15 cellular contexts compared by ENCODE assay signal in the genomic region with DNA sequence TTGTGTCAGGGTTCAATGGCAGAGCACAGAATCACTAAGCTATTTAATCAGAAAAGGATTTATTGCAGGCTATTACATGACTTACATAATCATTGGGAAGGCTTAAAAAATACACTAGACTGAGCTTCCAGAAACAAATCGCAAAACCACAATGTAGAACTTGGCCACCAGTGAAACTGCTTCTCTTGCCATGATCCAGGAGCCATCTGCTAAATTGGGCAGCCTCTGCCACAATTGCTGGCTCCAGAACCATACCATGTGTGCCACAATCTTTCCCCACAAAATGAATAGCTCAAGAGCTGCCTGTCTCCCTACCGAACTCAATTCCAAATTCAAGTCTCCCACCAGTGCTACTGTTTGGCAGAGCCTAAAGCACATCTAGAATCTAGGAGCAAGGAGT. TPM values are rescaled to one million over a fixed set of nuclear protein-coding genes. Genes with fewer than 3 reads are reported as not detected.
DNase-seq lines count a peak whose midpoint lies in the region; ATAC-seq and TF ChIP-seq lines count a peak whose summit lies in the region.
"Had no signal": no experiment of that assay in that cellular context is flagged by ENCODE, and none has a peak within 500 bp of the region (broad histone marks: within the 10 kb centered on the region; RNA-seq: fewer than 3 reads in every experiment).

No MANE protein-coding gene starts in this region.

- DNase-seq in activated T-cell treated with anti-CD3 and anti-CD28 coated beads, Interleukin-2, amount 50 U/mL, for 24 hours, result no peak
- no peak for DNase-seq in activated T-cell treated with anti-CD3 and anti-CD28 coated beads for 4 hours
- DNase-seq in NCI-H446 treated with DMSO at 0.1 percent for 48 hours (lab: John Stamatoyannopoulos, UW), result peak; percentile 96
- no peak for DNase-seq in spleen
- no peak for DNase-seq in sigmoid colon
- DNase-seq: activated CD4-positive, alpha-beta T cell treated with anti-CD3 and anti-CD28 coated beads, Interleukin-2, amount 50 U/mL, for 4 hours; EL; foreskin keratinocyte; NCI-H1417 treated with DMSO at 0.1 percent for 48 hours; stimulated activated CD4-positive, alpha-beta T cell treated with anti-CD3 and anti-CD28 coated beads, Interleukin-2, amount 100 ng/mL, for 48 hours had no signal

- peak overlapping the region; percentile 92 for H3K27ac Mint-ChIP-seq in activated T-cell treated with anti-CD3 and anti-CD28 coated beads, Interleukin-2, amount 50 U/mL, for 24 hours
- H3K27ac Mint-ChIP-seq in brain, result peak overlapping the region in 3 of 5 experiments; percentile 2 to 52 (median 8)

- peak overlapping the region; percentile 78 for H3K4me3 Mint-ChIP-seq in activated T-cell treated with anti-CD3 and anti-CD28 coated beads, Interleukin-2, amount 50 U/mL, for 24 hours
- no peak overlapping the region for H3K4me3 Mint-ChIP-seq in brain

- no peaks in the 10 kb centered on the region for H3K36me3 Mint-ChIP-seq in activated T-cell treated with anti-CD3 and anti-CD28 coated beads, Interleukin-2, amount 50 U/mL, for 24 hours (ENCODE audit: low read depth)
- H3K36me3 Mint-ChIP-seq in brain, result no peaks in the 10 kb centered on the region

- H3K36me3 ChIP-seq in spleen, result no peaks in the 10 kb centered on the region
- H3K36me3 ChIP-seq in sigmoid colon, result no peaks in the 10 kb centered on the region

- TF ChIP-seq CTCF in brain (conservative IDR thresholded peaks at IDR 0.05) (no peak), spleen (IDR thresholded peaks at IDR 0.05 in 8 of 11, conservative IDR thresholded peaks at IDR 0.05 in 3 of 11) (no peak), sigmoid colon (IDR thresholded peaks at IDR 0.05) (no peak)

- peak overlapping the region in 7 of 8 donors; percentile 60 to 87 (median 69) for H3K27ac ChIP-seq in spleen
- H3K27ac ChIP-seq in sigmoid colon, result no peak overlapping the region
- H3K27ac ChIP-seq: foreskin keratinocyte, SK-N-MC had no signal

- no peak for TF ChIP-seq POLR2A in spleen (IDR thresholded peaks at IDR 0.05)
- TF ChIP-seq POLR2A in sigmoid colon (IDR thresholded peaks at IDR 0.05), result no peak

- H3K27me3 ChIP-seq in spleen (replicated peaks in 1 of 7), result no peaks in the 10 kb centered on the region
- no peaks in the 10 kb centered on the region for H3K27me3 ChIP-seq in sigmoid colon
- H3K27me3 ChIP-seq: dorsolateral prefrontal cortex, foreskin keratinocyte had no signal

- H3K4me1 ChIP-seq in spleen (peaks cover 4 to 46% (median 34%) of the 10 kb centered on the region in 6 donors), sigmoid colon (no peaks in the 10 kb centered on the region)

- no peak for ATAC-seq in GM19463 (IDR thresholded peaks at IDR 0.05; ENCODE audit: unreplicated experiment)
- ATAC-seq in HG03460 (IDR thresholded peaks at IDR 0.05; ENCODE audit: unreplicated experiment), result no peak
- ATAC-seq: foreskin keratinocyte had no signal

- H3K9me3 ChIP-seq in spleen, result no peaks in the 10 kb centered on the region
- no peaks in the 10 kb centered on the region for H3K9me3 ChIP-seq in sigmoid colon

- H3K9me3 Mint-ChIP-seq in activated T-cell treated with anti-CD3 and anti-CD28 coated beads, Interleukin-2, amount 50 U/mL, for 24 hours, result no peaks in the 10 kb centered on the region
- peaks cover 0 to 4% (median 0%) of the 10 kb centered on the region in 5 experiments for H3K9me3 Mint-ChIP-seq in brain

- no peaks in the 10 kb centered on the region for H3K27me3 Mint-ChIP-seq in activated T-cell treated with anti-CD3 and anti-CD28 coated beads, Interleukin-2, amount 50 U/mL, for 24 hours
- H3K27me3 Mint-ChIP-seq in brain, result peaks cover 7% of the 10 kb centered on the region

- peaks cover 76% of the 10 kb centered on the region for H3K4me1 Mint-ChIP-seq in activated T-cell treated with anti-CD3 and anti-CD28 coated beads, Interleukin-2, amount 50 U/mL, for 24 hours (ENCODE audit: low read depth)
- H3K4me1 Mint-ChIP-seq in brain, result no peaks in the 10 kb centered on the region

- WGBS in spleen, 5 donors, result 64 to 73% (median 65%) methylated on average over 2 of the region's 2 CpGs
- whole genome bisulfite sequencing in sigmoid colon, 2 donors, result 63 to 83% methylated on average over 2 of the region's 2 CpGs

- no peak for TF ChIP-seq EP300 in sigmoid colon (IDR thresholded peaks at IDR 0.05)

- intact Hi-C loops in spleen (cut with DNase I; ENCODE audit: low total_unique reads) (no loop called here), sigmoid colon (cut with DNase I) (no loop called here)

- H3K4me3 ChIP-seq in spleen (no peak overlapping the region), sigmoid colon (no peak overlapping the region)
- H3K4me3 ChIP-seq: dorsolateral prefrontal cortex had no signal

RNA-seq across cellular contexts. Expression of gene ERAP1, which starts 9.8 kb away (rescaled TPM):
- 7.2 TPM for polyA plus RNA-seq in brain (ENCODE audit: insufficient read depth, low read depth, low replicate concordance)
- total RNA-seq in spleen, result 10 to 100 TPM; 53.4 to 86.7 (median 71.1) TPM
- 10 to 100 TPM in 1 of 3 donors, 1 to 10 TPM in 2; 7.3 to 12.3 (median 8.3) TPM for polyA plus RNA-seq in spleen
- 10 to 100 TPM; 25.3 to 35.5 (median 30.0) TPM for total RNA-seq in sigmoid colon
- polyA plus RNA-seq in sigmoid colon, result 10 to 100 TPM in 2 of 3 donors, 1 to 10 TPM in 1; 8.4 to 29.6 (median 10.6) TPM

RNA-seq across cellular contexts. Expression of gene ERAP2, which starts 58.8 kb away (rescaled TPM):
- polyA plus RNA-seq in brain (ENCODE audit: insufficient read depth, low read depth, low replicate concordance) (5.7 TPM), spleen (10 to 100 TPM; 10.6 to 38.6 (median 14.7) TPM), sigmoid colon (10 to 100 TPM in 1 of 3 donors, under 1 TPM in 2; 0.60 to 44.9 (median 0.92) TPM)
- total RNA-seq in spleen (10 to 100 TPM; 33.2 to 91.8 (median 66.8) TPM), sigmoid colon (10 to 100 TPM in 1 of 4 donors, 1 to 10 TPM in 3; 7.7 to 10.7 (median 8.2) TPM)

Comparison
In these comparisons a context has a peak if more than half of its experiments do, and no peak if none do; other contexts are left out.
1. H3K27ac ChIP-seq: peak in spleen (7 of 8); none in sigmoid colon (0 of 4).